In the genomic region with DNA sequence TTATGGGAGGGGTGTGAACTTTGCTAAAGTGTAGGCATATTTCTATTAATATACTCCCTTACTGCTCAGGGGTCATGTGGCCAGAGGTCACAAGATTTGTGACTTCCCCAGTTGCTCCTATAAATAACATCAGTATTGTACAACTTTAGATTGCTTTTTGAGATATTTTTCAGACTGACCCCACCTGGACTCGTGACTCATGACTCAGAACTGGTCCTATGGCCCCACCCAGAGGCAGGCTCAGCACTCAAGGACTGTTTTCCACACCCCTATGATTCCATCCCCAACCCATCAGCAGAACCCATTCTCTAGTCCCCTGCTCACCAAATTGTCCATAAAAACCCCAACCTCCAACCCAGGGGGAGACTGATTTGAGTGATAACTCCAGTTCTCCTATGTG, we compare ENCODE assay signal across 24 cellular contexts. TPM values are rescaled to one million over a fixed set of nuclear protein-coding genes. Genes with fewer than 3 reads are reported as not detected.
DNase-seq lines count a peak whose midpoint lies in the region; ATAC-seq and TF ChIP-seq lines count a peak whose summit lies in the region.
"Had no signal": no experiment of that assay in that cellular context is flagged by ENCODE, and none has a peak within 500 bp of the region (broad histone marks: within the 10 kb centered on the region; RNA-seq: fewer than 3 reads in every experiment).

No MANE protein-coding gene starts in this region.

- H3K79me2 ChIP-seq in neural progenitor cell (ENCODE audit: low read depth) = peaks cover 22% of the 10 kb centered on the region

- no peak overlapping the region for H3K4me3 Mint-ChIP-seq in neural progenitor cell
- H3K4me3 Mint-ChIP-seq: activated naive CD8-positive, alpha-beta T cell treated with anti-CD3 and anti-CD28 coated beads, Interleukin-2, amount 10 ng/mL, durations not matched to agents 7 days and 5 days; B cell; memory B cell had no signal

- peaks cover 20% of the 10 kb centered on the region for H3K4me1 Mint-ChIP-seq in neural progenitor cell

- peak; percentile 26 for DNase-seq in GF-D8 (lab: John Stamatoyannopoulos, UW)
- peak; percentile 38 for DNase-seq in OCI-M1 (lab: John Stamatoyannopoulos, UW)
- DNase-seq in lower lobe of right lung = peak; percentile 48
- no peak for DNase-seq in SHP77 (lab: John Stamatoyannopoulos, UW)
- no peak for DNase-seq in neural progenitor cell (ENCODE audit: low spot score)
- DNase-seq: activated CD4-positive, CD25-positive, alpha-beta regulatory T cell treated with anti-CD3 and anti-CD28 coated beads, Interleukin-2, amount 50 U/mL, for 72 hours; activated naive CD8-positive, alpha-beta T cell treated with anti-CD3 and anti-CD28 coated beads, Interleukin-2, amount 10 ng/mL, durations not matched to agents 7 days and 5 days; brain microvascular endothelial cell; kidney glomerular epithelial cell; naive B cell; NCI-H1436 treated with DMSO at 0.1 percent for 48 hours; NCI-H526 treated with DMSO at 0.1 percent for 48 hours; posterior cingulate gyrus; stimulated activated CD4-positive, alpha-beta T cell treated with anti-CD3 and anti-CD28 coated beads, Interleukin-1b, Interleukin-23, amount 100 ng/mL, for 48 hours; stimulated activated naive CD4-positive, alpha-beta T cell; T1000; tibial artery had no signal

- no peak overlapping the region for H3K27ac ChIP-seq in HEK293 (ENCODE audit: extremely low read depth, low read depth, low read length)
- H3K27ac ChIP-seq in lower lobe of right lung = no peak overlapping the region
- H3K27ac ChIP-seq in neural progenitor cell = no peak overlapping the region
- H3K27ac ChIP-seq: brain microvascular endothelial cell, coronary artery, SK-N-MC, tibial artery had no signal

- H3K27me3 ChIP-seq in lower lobe of right lung (ENCODE audit: low read depth) (no peaks in the 10 kb centered on the region), neural progenitor cell (no peaks in the 10 kb centered on the region)
- H3K27me3 ChIP-seq: brain microvascular endothelial cell had no signal

- ATAC-seq in lower lobe of right lung = no peak
- no peak for ATAC-seq in GM21360 (IDR thresholded peaks at IDR 0.05; ENCODE audit: unreplicated experiment)
- ATAC-seq: Panc1 had no signal

- H3K4me3 ChIP-seq in HEK293 (ENCODE audit: low read depth, low read length) (no peak overlapping the region), lower lobe of right lung (no peak overlapping the region), neural progenitor cell (no peak overlapping the region)
- H3K4me3 ChIP-seq: coronary artery, SK-N-MC, tibial artery had no signal

- TF ChIP-seq CTCF in HEK293 (tag by site-specific recombination; IDR thresholded peaks at IDR 0.05) (no peak), lower lobe of right lung (IDR thresholded peaks at IDR 0.05) (no peak), neural progenitor cell (IDR thresholded peaks at IDR 0.05) (no peak)

- H3K27me3 Mint-ChIP-seq in neural progenitor cell (ENCODE audit: insufficient read depth, low read depth) = peaks cover 6% of the 10 kb centered on the region

- H3K9ac ChIP-seq in neural progenitor cell = no peak overlapping the region

- H3K36me3 Mint-ChIP-seq in neural progenitor cell = peaks cover 2% of the 10 kb centered on the region
- H3K36me3 Mint-ChIP-seq: memory B cell, naive B cell had no signal

- H3K36me3 ChIP-seq in HEK293 (ENCODE audit: control insufficient read depth in 2 of 2, insufficient read depth in 1 of 2, low read length in 2 of 2) (peaks cover 0 to under 1% of the 10 kb centered on the region in 2 experiments; a peak in 1 of 3 replicates), lower lobe of right lung (no peaks in the 10 kb centered on the region), neural progenitor cell (no peaks in the 10 kb centered on the region)
- H3K36me3 ChIP-seq: brain microvascular endothelial cell, tibial artery had no signal

- H2AFZ ChIP-seq in neural progenitor cell (replicated peaks) = no peak overlapping the region

- H4K20me1 ChIP-seq in neural progenitor cell (ENCODE audit: low read depth) = peaks cover 6% of the 10 kb centered on the region

- peaks cover 6% of the 10 kb centered on the region; the same call in 1 of the 2 replicates for H3K4me1 ChIP-seq in HEK293 (ENCODE audit: control insufficient read depth, insufficient read depth, low read length)
- H3K4me1 ChIP-seq in lower lobe of right lung = peaks cover 17% of the 10 kb centered on the region
- peaks cover 8% of the 10 kb centered on the region for H3K4me1 ChIP-seq in neural progenitor cell

- no peaks in the 10 kb centered on the region for H3F3A ChIP-seq in neural progenitor cell (ENCODE audit: low read depth)

- no peak overlapping the region for H3K4me2 ChIP-seq in neural progenitor cell

- H3K9me3 ChIP-seq in HEK293 (ENCODE audit: control insufficient read depth, insufficient read depth, low read depth, low read length) (no peaks in the 10 kb centered on the region), lower lobe of right lung (no peaks in the 10 kb centered on the region), neural progenitor cell (ENCODE audit: low read depth) (no peaks in the 10 kb centered on the region)
- H3K9me3 ChIP-seq: tibial artery had no signal

- H3K9me3 Mint-ChIP-seq in neural progenitor cell = peaks cover 5% of the 10 kb centered on the region
- H3K9me3 Mint-ChIP-seq: activated naive CD8-positive, alpha-beta T cell treated with anti-CD3 and anti-CD28 coated beads, Interleukin-2, amount 10 ng/mL, durations not matched to agents 7 days and 5 days; memory B cell had no signal

- CTCF ChIA-PET in HEK293 (lab: Yijun Ruan, JAX) = no interaction called here

- no peak overlapping the region for H3K27ac Mint-ChIP-seq in neural progenitor cell
- H3K27ac Mint-ChIP-seq: activated naive CD8-positive, alpha-beta T cell treated with anti-CD3 and anti-CD28 coated beads, Interleukin-2, amount 10 ng/mL, durations not matched to agents 7 days and 5 days; B cell; memory B cell; naive B cell had no signal

- POLR2A ChIA-PET in HEK293 (lab: Yijun Ruan, JAX) = no interaction called here

- intact Hi-C loops in lower lobe of right lung (cut with DNase I) = no loop called here

TF ChIP-seq in HEK293, 187 proteins besides CTCF, POLR2A, EP300 and RAD21:
- TF ChIP-seq GLIS1 (tag by site-specific recombination; IDR thresholded peaks at IDR 0.05) = 0 out of 2 replicates have a peak, but pooled peaks have one; percentile 15
- TF ChIP-seq ZBTB1 (tag by site-specific recombination; IDR thresholded peaks at IDR 0.05) = no peak
- TF ChIP-seq, protein P1, sequence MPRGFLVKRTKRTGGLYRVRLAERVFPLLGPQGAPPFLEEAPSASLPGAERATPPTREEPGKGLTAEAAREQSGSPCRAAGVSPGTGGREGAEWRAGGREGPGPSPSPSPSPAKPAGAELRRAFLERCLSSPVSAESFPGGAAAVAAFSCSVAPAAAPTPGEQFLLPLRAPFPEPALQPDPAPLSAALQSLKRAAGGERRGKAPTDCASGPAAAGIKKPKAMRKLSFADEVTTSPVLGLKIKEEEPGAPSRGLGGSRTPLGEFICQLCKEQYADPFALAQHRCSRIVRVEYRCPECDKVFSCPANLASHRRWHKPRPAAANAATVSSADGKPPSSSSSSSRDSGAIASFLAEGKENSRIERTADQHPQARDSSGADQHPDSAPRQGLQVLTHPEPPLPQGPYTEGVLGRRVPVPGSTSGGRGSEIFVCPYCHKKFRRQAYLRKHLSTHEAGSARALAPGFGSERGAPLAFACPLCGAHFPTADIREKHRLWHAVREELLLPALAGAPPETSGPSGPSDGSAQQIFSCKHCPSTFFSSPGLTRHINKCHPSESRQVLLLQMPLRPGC (tag by site-specific recombination; IDR thresholded peaks at IDR 0.05) = no peak
- TF ChIP-seq ZNF169 (tag by site-specific recombination; IDR thresholded peaks at IDR 0.05) = no peak
- no peak for TF ChIP-seq ZNF416 (tag by site-specific recombination; IDR thresholded peaks at IDR 0.05)
- TF ChIP-seq, protein P2, sequence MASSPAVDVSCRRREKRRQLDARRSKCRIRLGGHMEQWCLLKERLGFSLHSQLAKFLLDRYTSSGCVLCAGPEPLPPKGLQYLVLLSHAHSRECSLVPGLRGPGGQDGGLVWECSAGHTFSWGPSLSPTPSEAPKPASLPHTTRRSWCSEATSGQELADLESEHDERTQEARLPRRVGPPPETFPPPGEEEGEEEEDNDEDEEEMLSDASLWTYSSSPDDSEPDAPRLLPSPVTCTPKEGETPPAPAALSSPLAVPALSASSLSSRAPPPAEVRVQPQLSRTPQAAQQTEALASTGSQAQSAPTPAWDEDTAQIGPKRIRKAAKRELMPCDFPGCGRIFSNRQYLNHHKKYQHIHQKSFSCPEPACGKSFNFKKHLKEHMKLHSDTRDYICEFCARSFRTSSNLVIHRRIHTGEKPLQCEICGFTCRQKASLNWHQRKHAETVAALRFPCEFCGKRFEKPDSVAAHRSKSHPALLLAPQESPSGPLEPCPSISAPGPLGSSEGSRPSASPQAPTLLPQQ (tag by site-specific recombination; IDR thresholded peaks at IDR 0.05) = no peak
- no peak for TF ChIP-seq ZNF175 (tag by site-specific recombination; IDR thresholded peaks at IDR 0.05)
- TF ChIP-seq MYNN (tag by site-specific recombination; IDR thresholded peaks at IDR 0.05; ENCODE audit: borderline replicate concordance) = no peak
- no peak for TF ChIP-seq ZNF184 (tag by site-specific recombination; IDR thresholded peaks at IDR 0.05)
- no peak for TF ChIP-seq ZNF548 (tag by site-specific recombination; IDR thresholded peaks at IDR 0.05)
- no peak for TF ChIP-seq ZFP37 (tag by site-specific recombination; IDR thresholded peaks at IDR 0.05)
- TF ChIP-seq, protein P3, sequence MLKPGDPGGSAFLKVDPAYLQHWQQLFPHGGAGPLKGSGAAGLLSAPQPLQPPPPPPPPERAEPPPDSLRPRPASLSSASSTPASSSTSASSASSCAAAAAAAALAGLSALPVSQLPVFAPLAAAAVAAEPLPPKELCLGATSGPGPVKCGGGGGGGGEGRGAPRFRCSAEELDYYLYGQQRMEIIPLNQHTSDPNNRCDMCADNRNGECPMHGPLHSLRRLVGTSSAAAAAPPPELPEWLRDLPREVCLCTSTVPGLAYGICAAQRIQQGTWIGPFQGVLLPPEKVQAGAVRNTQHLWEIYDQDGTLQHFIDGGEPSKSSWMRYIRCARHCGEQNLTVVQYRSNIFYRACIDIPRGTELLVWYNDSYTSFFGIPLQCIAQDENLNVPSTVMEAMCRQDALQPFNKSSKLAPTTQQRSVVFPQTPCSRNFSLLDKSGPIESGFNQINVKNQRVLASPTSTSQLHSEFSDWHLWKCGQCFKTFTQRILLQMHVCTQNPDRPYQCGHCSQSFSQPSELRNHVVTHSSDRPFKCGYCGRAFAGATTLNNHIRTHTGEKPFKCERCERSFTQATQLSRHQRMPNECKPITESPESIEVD (tag by site-specific recombination; IDR thresholded peaks at IDR 0.05) = no peak
- peak; percentile 32 for TF ChIP-seq ZNF654 (tag by site-specific recombination; IDR thresholded peaks at IDR 0.05; ENCODE audit: low read depth)
TF ChIP-seq in HEK293: peak in this region for 2.

RNA-seq across cellular contexts. Expression of a gene that starts 2.7 kb away (rescaled TPM):
- 36.4 TPM for total RNA-seq in lower lobe of right lung
- 29.7 and 40.3 TPM in 2 replicates for total RNA-seq in neural progenitor cell (ENCODE audit: low replicate concordance)

RNA-seq across cellular contexts. Expression of a gene that starts 33.8 kb away (rescaled TPM):
- total RNA-seq in lower lobe of right lung = 19.3 TPM
- total RNA-seq in neural progenitor cell (ENCODE audit: low replicate concordance) = 61.2 and 74.2 TPM in 2 replicates

Comparison
In these comparisons a context has a peak if more than half of its experiments do, and no peak if none do; other contexts are left out.
1. DNase-seq: peak in GF-D8 (single experiment), OCI-M1 (single experiment) and lower lobe of right lung (single experiment); none in SHP77 (0 of 2) and neural progenitor cell (single experiment).